20 cellular contexts compared by ENCODE assay signal in the genomic region with DNA sequence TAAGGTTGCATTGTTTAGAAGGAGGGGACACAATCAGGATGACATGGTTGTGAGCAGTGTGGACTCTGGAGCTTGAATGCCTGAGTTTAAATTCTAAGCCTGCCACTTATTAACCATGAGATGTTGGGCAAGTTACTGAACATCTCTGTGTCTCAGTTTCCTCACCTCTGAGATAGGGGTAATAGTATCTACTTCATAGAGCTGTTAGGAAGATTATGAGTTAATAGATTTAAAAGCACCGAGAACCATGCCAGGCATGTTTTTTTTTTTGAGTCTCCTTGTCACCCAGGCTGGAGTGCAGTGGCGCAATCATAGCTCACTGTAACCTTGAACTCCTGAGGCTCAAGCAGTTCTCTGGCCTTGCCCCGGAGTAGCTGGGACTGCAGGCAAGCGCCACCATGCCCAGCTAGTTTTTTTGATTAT. TPM values are rescaled to one million over a fixed set of nuclear protein-coding genes. Genes with fewer than 3 reads are reported as not detected.
"Had no signal": no experiment of that assay in that cellular context is flagged by ENCODE, and none has a peak within 500 bp of the region (broad histone marks: within the 10 kb centered on the region; RNA-seq: fewer than 3 reads in every experiment).

No MANE protein-coding gene starts in this region.

- H3K27ac ChIP-seq: ascending aorta, breast epithelium, gastrocnemius medialis had no signal

- H3K27me3 Mint-ChIP-seq: activated CD4-positive, alpha-beta T cell treated with anti-CD3 and anti-CD28 coated beads, Interleukin-2, amount 10 ng/mL, durations not matched to agents 24 days and 14 days; activated CD8-positive, alpha-beta T cell treated with anti-CD3 and anti-CD28 coated beads for 36 hours; activated naive CD8-positive, alpha-beta T cell treated with anti-CD3 and anti-CD28 coated beads, Interleukin-2, amount 50 U/mL, for 24 hours; stimulated activated naive CD8-positive, alpha-beta T cell treated with anti-CD3 and anti-CD28 coated beads, Interleukin-15, Interleukin-2, amounts not matched to agents 100 ng/mL and 50 ng/mL, for 24 hours had no signal

- H3K27ac Mint-ChIP-seq: activated CD4-positive, alpha-beta T cell treated with anti-CD3 and anti-CD28 coated beads, Interleukin-2, amount 10 ng/mL, durations not matched to agents 24 days and 14 days; activated CD8-positive, alpha-beta T cell treated with anti-CD3 and anti-CD28 coated beads for 36 hours; activated naive CD8-positive, alpha-beta T cell treated with anti-CD3 and anti-CD28 coated beads, Interleukin-2, amount 50 U/mL, for 24 hours; activated T-helper 2 cell treated with anti-CD3 and anti-CD28 coated beads, Interferon-gamma antibody, Interleukin-2, Interleukin-4, amounts not matched to agents 10 μg/mL and 5 μg/mL and 100 μg/mL, durations not matched to agents 14 hours and 24 hours and 36 hours; natural killer cell; stimulated activated naive CD8-positive, alpha-beta T cell treated with anti-CD3 and anti-CD28 coated beads, Interleukin-15, Interleukin-2, amounts not matched to agents 100 ng/mL and 50 ng/mL, for 24 hours had no signal

- H3K4me3 ChIP-seq: ascending aorta, breast epithelium, gastrocnemius medialis, lung had no signal

- H3K9me3 Mint-ChIP-seq: activated CD4-positive, alpha-beta T cell treated with anti-CD3 and anti-CD28 coated beads, Interleukin-2, amount 10 ng/mL, durations not matched to agents 24 days and 14 days; activated CD8-positive, alpha-beta T cell treated with anti-CD3 and anti-CD28 coated beads for 36 hours; activated naive CD8-positive, alpha-beta T cell treated with anti-CD3 and anti-CD28 coated beads, Interleukin-2, amount 50 U/mL, for 24 hours; activated T-helper 2 cell treated with anti-CD3 and anti-CD28 coated beads, Interferon-gamma antibody, Interleukin-2, Interleukin-4, amounts not matched to agents 10 μg/mL and 5 μg/mL and 100 μg/mL, durations not matched to agents 14 hours and 24 hours and 36 hours; natural killer cell; stimulated activated naive CD8-positive, alpha-beta T cell treated with anti-CD3 and anti-CD28 coated beads, Interleukin-15, Interleukin-2, amounts not matched to agents 100 ng/mL and 50 ng/mL, for 24 hours had no signal

- H3K27me3 ChIP-seq: ascending aorta, breast epithelium, gastrocnemius medialis had no signal

- H3K4me1 ChIP-seq: ascending aorta, breast epithelium, gastrocnemius medialis had no signal

- H3K4me1 Mint-ChIP-seq: activated CD4-positive, alpha-beta T cell treated with anti-CD3 and anti-CD28 coated beads, Interleukin-2, amount 10 ng/mL, durations not matched to agents 24 days and 14 days; activated naive CD8-positive, alpha-beta T cell treated with anti-CD3 and anti-CD28 coated beads, Interleukin-2, amount 50 U/mL, for 24 hours; natural killer cell had no signal

- ATAC-seq: activated CD8-positive, alpha-beta T cell treated with anti-CD3 and anti-CD28 coated beads for 36 hours; activated naive CD8-positive, alpha-beta T cell treated with anti-CD3 and anti-CD28 coated beads, Interleukin-2, amount 50 U/mL, for 24 hours; esophagus mucosa; gastrocnemius medialis; natural killer cell had no signal

- DNase-seq: activated CD4-positive, alpha-beta T cell treated with anti-CD3 and anti-CD28 coated beads, Interleukin-2, amount 10 ng/mL, durations not matched to agents 24 days and 14 days; activated CD8-positive, alpha-beta T cell treated with anti-CD3 and anti-CD28 coated beads for 36 hours; activated naive CD4-positive, alpha-beta T cell treated with Interleukin-2 at 50 U/mL for 16 hours; activated naive CD8-positive, alpha-beta T cell treated with anti-CD3 and anti-CD28 coated beads, Interleukin-2, amount 50 U/mL, for 24 hours; activated T-cell treated with anti-CD3 and anti-CD28 coated beads, Interleukin-2, amount 50 U/mL, for 1 hour; cortex of kidney; effector CD4-positive, alpha-beta T cell; gastrocnemius medialis; head of caudate nucleus; natural killer cell; stimulated activated CD4-positive, alpha-beta T cell treated with anti-CD3 and anti-CD28 coated beads, Interleukin-2, amount 100 ng/mL, for 48 hours; T1000; trophoblast cell had no signal

- H3K36me3 Mint-ChIP-seq: natural killer cell had no signal

- H3K9me3 ChIP-seq: ascending aorta, breast epithelium, gastrocnemius medialis had no signal

- H3K4me3 Mint-ChIP-seq: activated CD4-positive, alpha-beta T cell treated with anti-CD3 and anti-CD28 coated beads, Interleukin-2, amount 10 ng/mL, durations not matched to agents 24 days and 14 days; activated CD8-positive, alpha-beta T cell treated with anti-CD3 and anti-CD28 coated beads for 36 hours; activated naive CD8-positive, alpha-beta T cell treated with anti-CD3 and anti-CD28 coated beads, Interleukin-2, amount 50 U/mL, for 24 hours; natural killer cell; stimulated activated naive CD8-positive, alpha-beta T cell treated with anti-CD3 and anti-CD28 coated beads, Interleukin-15, Interleukin-2, amounts not matched to agents 100 ng/mL and 50 ng/mL, for 24 hours had no signal

- H3K36me3 ChIP-seq: ascending aorta, breast epithelium, gastrocnemius medialis had no signal

RNA-seq across cellular contexts. Expression of a gene that starts 33.3 kb away (rescaled TPM):
- total RNA-seq: activated CD4-positive, alpha-beta T cell treated with anti-CD3 and anti-CD28 coated beads, Interleukin-2, amount 10 ng/mL, durations not matched to agents 24 days and 14 days; activated CD8-positive, alpha-beta T cell treated with anti-CD3 and anti-CD28 coated beads for 36 hours; T-helper 1 cell treated with Interleukin-12 subunit alpha and Interleukin-12 subunit beta and Interleukin-4 antibody, amounts not matched to agents 30 ng/mL and 1 ng/mL, for 36 hours had no signal
